Comparison of ENCODE assay signal across 2 cellular contexts in genomic region chr12:107593713-107594381, GRCh38.
TF ChIP-seq lines count a peak whose summit lies in the region.

No MANE protein-coding gene starts in this region.

TF ChIP-seq in GM12891, 5 proteins besides CTCF, POLR2A, EP300 and RAD21:
- TF ChIP-seq POLR2AphosphoS5 (IDR thresholded peaks at IDR 0.05; ENCODE audit: low read depth, low read length) (no peak), SPI1 (IDR thresholded peaks at IDR 0.05; ENCODE audit: low read depth, low read length) (no peak), POU2F2 (IDR thresholded peaks at IDR 0.05; ENCODE audit: low read depth, low read length) (no peak), PAX5 (IDR thresholded peaks at IDR 0.05; ENCODE audit: insufficient read depth, low read length, severe bottlenecking) (no peak), TAF1 (IDR thresholded peaks at IDR 0.05; ENCODE audit: low read depth, low read length) (no peak)

TF ChIP-seq in K562, 482 proteins besides CTCF, POLR2A, EP300 and RAD21:
- TF ChIP-seq U2AF2 (optimal IDR thresholded peaks at IDR 0.05; ENCODE audit: low read depth, low read length) (no peak), ZNF76 (CRISPR knock-in tag; IDR thresholded peaks at IDR 0.05; ENCODE audit: borderline replicate concordance) (no peak), CEBPB (tag; IDR thresholded peaks at IDR 0.05) (no peak), RBM25 (IDR thresholded peaks at IDR 0.05; ENCODE audit: low read depth, low read length, severe bottlenecking) (peak; percentile 51), TAF7 (tag; IDR thresholded peaks at IDR 0.05) (no peak), HCFC1 (IDR thresholded peaks at IDR 0.05; ENCODE audit: low read depth, low read length) (peak; percentile 80), C11orf30 (IDR thresholded peaks at IDR 0.05; ENCODE audit: low read depth) (peak; percentile 72), CBX1 (IDR thresholded peaks at IDR 0.05; ENCODE audit: low read depth) (0 out of 2 replicates have a peak, but pooled peaks have one; percentile 18), CBX5 (IDR thresholded peaks at IDR 0.05; ENCODE audit: borderline replicate concordance, low read depth) (0 out of 2 replicates have a peak, but pooled peaks have one; percentile 48), ZNF780A (CRISPR knock-in tag; IDR thresholded peaks at IDR 0.05) (no peak), YY1 (IDR thresholded peaks at IDR 0.05; ENCODE audit: borderline replicate concordance in 1 of 3, control insufficient read depth in 1 of 3, extremely low read depth in 1 of 3, insufficient read depth in 3 of 3, insufficient read length in 1 of 3, insufficient replicate concordance in 2 of 3, low read depth in 1 of 3, low read length in 2 of 3) (peak in 1 of 3 experiments; percentile 50), PKNOX1 (IDR thresholded peaks at IDR 0.05) (0 out of 2 replicates have a peak, but pooled peaks have one; percentile 8), SPI1 (IDR thresholded peaks at IDR 0.05; ENCODE audit: borderline replicate concordance, low read depth, low read length) (0 out of 2 replicates have a peak, but pooled peaks have one; percentile 3), MAFF (IDR thresholded peaks at IDR 0.05; ENCODE audit: low read length) (peak; percentile 62), ZNF143 (CRISPR knock-in tag; IDR thresholded peaks at IDR 0.05) (peak; percentile 72), GABPA (tag; conservative IDR thresholded peaks at IDR 0.05; ENCODE audit: low read depth) (peak; percentile 68), ZNF511 (CRISPR knock-in tag; IDR thresholded peaks at IDR 0.05) (no peak), RAD51 (IDR thresholded peaks at IDR 0.05; ENCODE audit: borderline replicate concordance, low read depth) (peak; percentile 81), ATF1 (CRISPR knock-in tag; IDR thresholded peaks at IDR 0.05) (no peak), ATF1 (tag; IDR thresholded peaks at IDR 0.05) (peak; percentile 80), RCOR1 (IDR thresholded peaks at IDR 0.05; ENCODE audit: borderline replicate concordance in 1 of 2, low read depth in 2 of 2, low read length in 2 of 2) (no peak), CREB1 (IDR thresholded peaks at IDR 0.05) (peak; percentile 54; the same call in 1 of the 2 replicates), CREB1 (CRISPR knock-in tag; IDR thresholded peaks at IDR 0.05) (no peak), MAFK (IDR thresholded peaks at IDR 0.05; ENCODE audit: low read length) (peak; percentile 44; the same call in 1 of the 2 replicates), FOS (IDR thresholded peaks at IDR 0.05; ENCODE audit: extremely low read depth, insufficient read length) (peak; percentile 46), NFYB (IDR thresholded peaks at IDR 0.05; ENCODE audit: extremely low read depth, insufficient read length) (peak; percentile 92), ZNF134 (CRISPR knock-in tag; conservative IDR thresholded peaks at IDR 0.05) (no peak), SIX5 (IDR thresholded peaks at IDR 0.05; ENCODE audit: borderline replicate concordance in 1 of 2, insufficient read depth in 1 of 2, low read depth in 1 of 2, low read length in 2 of 2) (peak; percentile 19 to 39; a peak in 1 of 4 replicates), CREM (IDR thresholded peaks at IDR 0.05; ENCODE audit: low read depth) (peak; percentile 89), ILF3 (IDR thresholded peaks at IDR 0.05; ENCODE audit: borderline replicate concordance) (no peak), ZNF316 (IDR thresholded peaks at IDR 0.05) (peak; percentile 81), MAFG (tag; conservative IDR thresholded peaks at IDR 0.05) (peak; percentile 70), CBX3 (IDR thresholded peaks at IDR 0.05; ENCODE audit: borderline replicate concordance in 1 of 2, low read length in 2 of 2) (peak in 1 of 2 experiments; percentile 75; a peak in 1 of 3 replicates), GABPB1 (CRISPR knock-in tag; IDR thresholded peaks at IDR 0.05) (peak; percentile 55; the same call in 1 of the 2 replicates)
- TF ChIP-seq, protein P1, sequence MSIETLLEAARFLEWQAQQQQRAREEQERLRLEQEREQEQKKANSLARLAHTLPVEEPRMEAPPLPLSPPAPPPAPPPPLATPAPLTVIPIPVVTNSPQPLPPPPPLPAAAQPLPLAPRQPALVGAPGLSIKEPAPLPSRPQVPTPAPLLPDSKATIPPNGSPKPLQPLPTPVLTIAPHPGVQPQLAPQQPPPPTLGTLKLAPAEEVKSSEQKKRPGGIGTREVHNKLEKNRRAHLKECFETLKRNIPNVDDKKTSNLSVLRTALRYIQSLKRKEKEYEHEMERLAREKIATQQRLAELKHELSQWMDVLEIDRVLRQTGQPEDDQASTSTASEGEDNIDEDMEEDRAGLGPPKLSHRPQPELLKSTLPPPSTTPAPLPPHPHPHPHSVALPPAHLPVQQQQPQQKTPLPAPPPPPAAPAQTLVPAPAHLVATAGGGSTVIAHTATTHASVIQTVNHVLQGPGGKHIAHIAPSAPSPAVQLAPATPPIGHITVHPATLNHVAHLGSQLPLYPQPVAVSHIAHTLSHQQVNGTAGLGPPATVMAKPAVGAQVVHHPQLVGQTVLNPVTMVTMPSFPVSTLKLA (conservative IDR thresholded peaks at IDR 0.05) = 0 out of 4 replicates have a peak, but pooled peaks of 1 of the 2 experiments have one; percentile 24
- TF ChIP-seq, protein P2, sequence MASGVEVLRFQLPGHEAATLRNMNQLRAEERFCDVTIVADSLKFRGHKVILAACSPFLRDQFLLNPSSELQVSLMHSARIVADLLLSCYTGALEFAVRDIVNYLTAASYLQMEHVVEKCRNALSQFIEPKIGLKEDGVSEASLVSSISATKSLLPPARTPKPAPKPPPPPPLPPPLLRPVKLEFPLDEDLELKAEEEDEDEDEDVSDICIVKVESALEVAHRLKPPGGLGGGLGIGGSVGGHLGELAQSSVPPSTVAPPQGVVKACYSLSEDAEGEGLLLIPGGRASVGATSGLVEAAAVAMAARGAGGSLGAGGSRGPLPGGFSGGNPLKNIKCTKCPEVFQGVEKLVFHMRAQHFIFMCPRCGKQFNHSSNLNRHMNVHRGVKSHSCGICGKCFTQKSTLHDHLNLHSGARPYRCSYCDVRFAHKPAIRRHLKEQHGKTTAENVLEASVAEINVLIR (CRISPR knock-in tag; IDR thresholded peaks at IDR 0.05) = peak; percentile 20; the same call in 1 of the 2 replicates
- TF ChIP-seq, protein P3, sequence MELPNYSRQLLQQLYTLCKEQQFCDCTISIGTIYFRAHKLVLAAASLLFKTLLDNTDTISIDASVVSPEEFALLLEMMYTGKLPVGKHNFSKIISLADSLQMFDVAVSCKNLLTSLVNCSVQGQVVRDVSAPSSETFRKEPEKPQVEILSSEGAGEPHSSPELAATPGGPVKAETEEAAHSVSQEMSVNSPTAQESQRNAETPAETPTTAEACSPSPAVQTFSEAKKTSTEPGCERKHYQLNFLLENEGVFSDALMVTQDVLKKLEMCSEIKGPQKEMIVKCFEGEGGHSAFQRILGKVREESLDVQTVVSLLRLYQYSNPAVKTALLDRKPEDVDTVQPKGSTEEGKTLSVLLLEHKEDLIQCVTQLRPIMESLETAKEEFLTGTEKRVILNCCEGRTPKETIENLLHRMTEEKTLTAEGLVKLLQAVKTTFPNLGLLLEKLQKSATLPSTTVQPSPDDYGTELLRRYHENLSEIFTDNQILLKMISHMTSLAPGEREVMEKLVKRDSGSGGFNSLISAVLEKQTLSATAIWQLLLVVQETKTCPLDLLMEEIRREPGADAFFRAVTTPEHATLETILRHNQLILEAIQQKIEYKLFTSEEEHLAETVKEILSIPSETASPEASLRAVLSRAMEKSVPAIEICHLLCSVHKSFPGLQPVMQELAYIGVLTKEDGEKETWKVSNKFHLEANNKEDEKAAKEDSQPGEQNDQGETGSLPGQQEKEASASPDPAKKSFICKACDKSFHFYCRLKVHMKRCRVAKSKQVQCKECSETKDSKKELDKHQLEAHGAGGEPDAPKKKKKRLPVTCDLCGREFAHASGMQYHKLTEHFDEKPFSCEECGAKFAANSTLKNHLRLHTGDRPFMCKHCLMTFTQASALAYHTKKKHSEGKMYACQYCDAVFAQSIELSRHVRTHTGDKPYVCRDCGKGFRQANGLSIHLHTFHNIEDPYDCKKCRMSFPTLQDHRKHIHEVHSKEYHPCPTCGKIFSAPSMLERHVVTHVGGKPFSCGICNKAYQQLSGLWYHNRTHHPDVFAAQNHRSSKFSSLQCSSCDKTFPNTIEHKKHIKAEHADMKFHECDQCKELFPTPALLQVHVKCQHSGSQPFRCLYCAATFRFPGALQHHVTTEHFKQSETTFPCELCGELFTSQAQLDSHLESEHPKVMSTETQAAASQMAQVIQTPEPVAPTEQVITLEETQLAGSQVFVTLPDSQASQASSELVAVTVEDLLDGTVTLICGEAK (IDR thresholded peaks at IDR 0.05) = peak; percentile 73
- TF ChIP-seq, protein P3 (CRISPR knock-in tag; IDR thresholded peaks at IDR 0.05) = no peak
- TF ChIP-seq, protein P4, sequence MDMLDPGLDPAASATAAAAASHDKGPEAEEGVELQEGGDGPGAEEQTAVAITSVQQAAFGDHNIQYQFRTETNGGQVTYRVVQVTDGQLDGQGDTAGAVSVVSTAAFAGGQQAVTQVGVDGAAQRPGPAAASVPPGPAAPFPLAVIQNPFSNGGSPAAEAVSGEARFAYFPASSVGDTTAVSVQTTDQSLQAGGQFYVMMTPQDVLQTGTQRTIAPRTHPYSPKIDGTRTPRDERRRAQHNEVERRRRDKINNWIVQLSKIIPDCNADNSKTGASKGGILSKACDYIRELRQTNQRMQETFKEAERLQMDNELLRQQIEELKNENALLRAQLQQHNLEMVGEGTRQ (CRISPR knock-in tag; IDR thresholded peaks at IDR 0.05) = peak; percentile 93
- TF ChIP-seq, protein P5, sequence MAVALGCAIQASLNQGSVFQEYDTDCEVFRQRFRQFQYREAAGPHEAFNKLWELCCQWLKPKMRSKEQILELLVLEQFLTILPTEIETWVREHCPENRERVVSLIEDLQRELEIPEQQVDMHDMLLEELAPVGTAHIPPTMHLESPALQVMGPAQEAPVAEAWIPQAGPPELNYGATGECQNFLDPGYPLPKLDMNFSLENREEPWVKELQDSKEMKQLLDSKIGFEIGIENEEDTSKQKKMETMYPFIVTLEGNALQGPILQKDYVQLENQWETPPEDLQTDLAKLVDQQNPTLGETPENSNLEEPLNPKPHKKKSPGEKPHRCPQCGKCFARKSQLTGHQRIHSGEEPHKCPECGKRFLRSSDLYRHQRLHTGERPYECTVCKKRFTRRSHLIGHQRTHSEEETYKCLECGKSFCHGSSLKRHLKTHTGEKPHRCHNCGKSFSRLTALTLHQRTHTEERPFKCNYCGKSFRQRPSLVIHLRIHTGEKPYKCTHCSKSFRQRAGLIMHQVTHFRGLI (CRISPR knock-in tag; IDR thresholded peaks at IDR 0.05) = no peak
- TF ChIP-seq, protein P6, sequence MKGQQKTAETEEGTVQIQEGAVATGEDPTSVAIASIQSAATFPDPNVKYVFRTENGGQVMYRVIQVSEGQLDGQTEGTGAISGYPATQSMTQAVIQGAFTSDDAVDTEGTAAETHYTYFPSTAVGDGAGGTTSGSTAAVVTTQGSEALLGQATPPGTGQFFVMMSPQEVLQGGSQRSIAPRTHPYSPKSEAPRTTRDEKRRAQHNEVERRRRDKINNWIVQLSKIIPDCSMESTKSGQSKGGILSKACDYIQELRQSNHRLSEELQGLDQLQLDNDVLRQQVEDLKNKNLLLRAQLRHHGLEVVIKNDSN (CRISPR knock-in tag; IDR thresholded peaks at IDR 0.05) = peak; percentile 91
